ENCODE assay signal across 8 cellular contexts in the genomic region with DNA sequence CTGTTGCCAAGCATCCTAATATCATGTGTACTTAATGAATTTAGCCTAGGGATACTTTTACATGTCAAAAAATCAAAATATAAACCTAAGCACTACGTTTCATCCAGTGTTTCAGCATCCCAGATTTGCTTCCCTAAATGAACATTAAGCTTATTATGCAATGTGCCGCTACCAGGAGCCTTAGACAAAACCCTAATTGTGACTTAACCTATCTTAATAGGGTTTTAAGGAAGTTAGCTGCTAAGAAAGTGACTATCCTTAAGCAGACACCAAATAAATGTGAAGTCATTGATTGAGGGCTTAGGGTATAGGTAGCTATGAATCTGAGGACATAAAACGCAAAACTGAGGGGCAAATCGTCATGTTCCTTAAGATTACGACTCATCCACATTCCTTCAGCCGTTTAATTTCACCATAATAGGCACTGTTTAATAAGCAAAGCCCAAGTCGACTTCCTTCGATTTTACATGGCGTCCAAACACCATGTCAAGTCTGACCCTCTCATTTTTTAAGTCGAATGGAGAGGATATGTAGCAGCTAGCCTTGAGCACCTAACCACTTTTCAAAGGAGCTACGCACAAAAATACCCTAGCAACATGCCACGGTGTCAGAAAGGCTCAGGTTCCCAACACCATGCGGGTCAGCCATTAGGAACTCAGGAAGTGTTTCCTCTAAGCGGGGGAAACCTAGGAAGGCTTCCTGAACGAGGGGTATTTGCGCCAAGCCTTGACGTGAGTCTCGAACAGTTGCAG. TPM values are rescaled to one million over a fixed set of nuclear protein-coding genes. Genes with fewer than 3 reads are reported as not detected.
DNase-seq lines count a peak whose midpoint lies in the region; ATAC-seq and TF ChIP-seq lines count a peak whose summit lies in the region.

No MANE protein-coding gene starts in this region.

- peaks cover 12% of the 10 kb centered on the region for H3F3A ChIP-seq in SK-N-SH (replicated peaks; ENCODE audit: insufficient read depth)

- no peak for TF ChIP-seq CTCF in SK-N-SH (IDR thresholded peaks at IDR 0.05)

- no peak for TF ChIP-seq EP300 in SK-N-SH (IDR thresholded peaks at IDR 0.05; ENCODE audit: borderline replicate concordance in 1 of 2, low read depth in 1 of 2, low read length in 1 of 2)

- CTCF ChIA-PET in SK-N-SH (lab: Yijun Ruan, JAX), result interaction anchor here (0.7 to 3.4 kb wide), 9 partner anchors 9 to 495 kb away, joined by 3 to 29 read pairs (median 3); a partner anchor contains a TSS

- H3K4me3 ChIP-seq in SK-N-SH (ENCODE audit: low read depth in 2 of 2, low read length in 1 of 2), result peak overlapping the region; percentile 96 to 97
- peak overlapping the region; percentile 81 for H3K4me3 ChIP-seq in mononuclear cell (ENCODE audit: low read length)

- H3K4me2 ChIP-seq in SK-N-SH, result peak overlapping the region; percentile 88

- H3K27ac ChIP-seq in SK-N-SH (ENCODE audit: low read depth in 2 of 2, low read length in 1 of 2) (peak overlapping the region; percentile 99 to 100), caudate nucleus (ENCODE audit: low read depth, low read length) (peak overlapping the region; percentile 100)

- H2AFZ ChIP-seq in SK-N-SH (ENCODE audit: low read depth), result peak overlapping the region; percentile 79

- no peaks in the 10 kb centered on the region for H3K9me2 ChIP-seq in SK-N-SH

- H4K20me1 ChIP-seq in SK-N-SH (ENCODE audit: insufficient read depth), result peaks cover 53% of the 10 kb centered on the region

- ATAC-seq in SK-N-SH treated with all-trans-retinoic acid at 6 μM for 48 hours (no peak), GM19324 (IDR thresholded peaks at IDR 0.05; ENCODE audit: low FRiP score, unreplicated experiment) (no peak)
- ATAC-seq in activated CD4-positive, CD25-positive, alpha-beta regulatory T cell treated with anti-CD3 and anti-CD28 coated beads, Interleukin-2, amount 50 U/mL, for 24 hours, result no peak

- DNase-seq in SK-N-SH (no peak), NCI-H526 treated with DMSO at 0.1 percent for 48 hours (lab: John Stamatoyannopoulos, UW) (peak; percentile 43), caudate nucleus (lab: John Stamatoyannopoulos, UW) (peak in 1 of 61 donors; percentile 53), COLO829 (ENCODE audit: low spot score) (no peak)

- POLR2A ChIA-PET in SK-N-SH (lab: Yijun Ruan, JAX), result interaction anchor here (0.6 to 3.0 kb wide), 8 partner anchors 11 to 212 kb away, joined by 3 to 24 read pairs (median 3); a partner anchor contains a TSS

- H3K27me3 ChIP-seq in SK-N-SH (ENCODE audit: insufficient read depth) (no peaks in the 10 kb centered on the region), mononuclear cell (ENCODE audit: insufficient read depth, low read length) (no peaks in the 10 kb centered on the region)

- TF ChIP-seq RAD21 in SK-N-SH (IDR thresholded peaks at IDR 0.05; ENCODE audit: low read length), result no peak

- H3K4me1 ChIP-seq in SK-N-SH (ENCODE audit: control insufficient read depth in 1 of 2, insufficient read depth in 2 of 2, low read depth in 1 of 2, low read length in 1 of 2), result peaks cover 16 to 25% of the 10 kb centered on the region in 2 experiments; a peak in 3 of 4 replicates
- H3K4me1 ChIP-seq in mononuclear cell (ENCODE audit: insufficient read depth, low read length), result peaks cover 60% of the 10 kb centered on the region

- peaks cover 92% of the 10 kb centered on the region for H3K79me2 ChIP-seq in SK-N-SH (ENCODE audit: insufficient read depth)

- WGBS in SK-N-SH (ENCODE audit: low lambda C conversion rate), result 9% methylated on average over 17 of the region's 18 CpGs

- H3K9me3 ChIP-seq in SK-N-SH, result no peaks in the 10 kb centered on the region
- no peaks in the 10 kb centered on the region for H3K9me3 ChIP-seq in mononuclear cell (ENCODE audit: low read depth, low read length)

- H3K36me3 ChIP-seq in SK-N-SH (replicated peaks in 1 of 2; ENCODE audit: control insufficient read depth in 1 of 2, insufficient read depth in 2 of 2, low read length in 1 of 2), result peaks cover 13 to 26% of the 10 kb centered on the region in 2 experiments

- peak overlapping the region; percentile 99 for H3K9ac ChIP-seq in SK-N-SH

TF ChIP-seq in SK-N-SH, 30 proteins besides CTCF, POLR2A, EP300 and RAD21:
- TF ChIP-seq MEF2A (IDR thresholded peaks at IDR 0.05; ENCODE audit: borderline replicate concordance, low read depth) (no peak), NFIC (IDR thresholded peaks at IDR 0.05; ENCODE audit: borderline replicate concordance) (no peak), RXRA (IDR thresholded peaks at IDR 0.05; ENCODE audit: borderline replicate concordance, low read depth) (no peak), TAF1 (IDR thresholded peaks at IDR 0.05; ENCODE audit: borderline replicate concordance, low read depth, low read length) (no peak)
- TF ChIP-seq, protein P1, sequence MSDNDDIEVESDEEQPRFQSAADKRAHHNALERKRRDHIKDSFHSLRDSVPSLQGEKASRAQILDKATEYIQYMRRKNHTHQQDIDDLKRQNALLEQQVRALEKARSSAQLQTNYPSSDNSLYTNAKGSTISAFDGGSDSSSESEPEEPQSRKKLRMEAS (IDR thresholded peaks at IDR 0.05; ENCODE audit: low read depth), result no peak; the same call in 1 of the 2 replicates
- TF ChIP-seq, protein P2, sequence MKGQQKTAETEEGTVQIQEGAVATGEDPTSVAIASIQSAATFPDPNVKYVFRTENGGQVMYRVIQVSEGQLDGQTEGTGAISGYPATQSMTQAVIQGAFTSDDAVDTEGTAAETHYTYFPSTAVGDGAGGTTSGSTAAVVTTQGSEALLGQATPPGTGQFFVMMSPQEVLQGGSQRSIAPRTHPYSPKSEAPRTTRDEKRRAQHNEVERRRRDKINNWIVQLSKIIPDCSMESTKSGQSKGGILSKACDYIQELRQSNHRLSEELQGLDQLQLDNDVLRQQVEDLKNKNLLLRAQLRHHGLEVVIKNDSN (IDR thresholded peaks at IDR 0.05; ENCODE audit: borderline replicate concordance, low read depth), result no peak
- TF ChIP-seq, protein P3, sequence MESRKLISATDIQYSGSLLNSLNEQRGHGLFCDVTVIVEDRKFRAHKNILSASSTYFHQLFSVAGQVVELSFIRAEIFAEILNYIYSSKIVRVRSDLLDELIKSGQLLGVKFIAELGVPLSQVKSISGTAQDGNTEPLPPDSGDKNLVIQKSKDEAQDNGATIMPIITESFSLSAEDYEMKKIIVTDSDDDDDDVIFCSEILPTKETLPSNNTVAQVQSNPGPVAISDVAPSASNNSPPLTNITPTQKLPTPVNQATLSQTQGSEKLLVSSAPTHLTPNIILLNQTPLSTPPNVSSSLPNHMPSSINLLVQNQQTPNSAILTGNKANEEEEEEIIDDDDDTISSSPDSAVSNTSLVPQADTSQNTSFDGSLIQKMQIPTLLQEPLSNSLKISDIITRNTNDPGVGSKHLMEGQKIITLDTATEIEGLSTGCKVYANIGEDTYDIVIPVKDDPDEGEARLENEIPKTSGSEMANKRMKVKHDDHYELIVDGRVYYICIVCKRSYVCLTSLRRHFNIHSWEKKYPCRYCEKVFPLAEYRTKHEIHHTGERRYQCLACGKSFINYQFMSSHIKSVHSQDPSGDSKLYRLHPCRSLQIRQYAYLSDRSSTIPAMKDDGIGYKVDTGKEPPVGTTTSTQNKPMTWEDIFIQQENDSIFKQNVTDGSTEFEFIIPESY (IDR thresholded peaks at IDR 0.05; ENCODE audit: borderline replicate concordance, low read depth), result no peak
TF ChIP-seq in SK-N-SH: peak in this region for 0.

TF ChIP-seq in SK-N-SH treated with all-trans-retinoic acid at 6 μM for 48 hours, 23 proteins besides CTCF, POLR2A, EP300 and RAD21 (continues in another document):
- TF ChIP-seq OSR1 (CRISPR knock-in tag; IDR thresholded peaks at IDR 0.05), result no peak
- no peak for TF ChIP-seq ZFP30 (CRISPR knock-in tag; IDR thresholded peaks at IDR 0.05)
- TF ChIP-seq CSDC2 (CRISPR knock-in tag; IDR thresholded peaks at IDR 0.05), result no peak
- TF ChIP-seq ISL1 (CRISPR knock-in tag; IDR thresholded peaks at IDR 0.05), result no peak
- TF ChIP-seq TCF4 (CRISPR knock-in tag; IDR thresholded peaks at IDR 0.05; ENCODE audit: borderline replicate concordance), result no peak
- TF ChIP-seq, protein P4, sequence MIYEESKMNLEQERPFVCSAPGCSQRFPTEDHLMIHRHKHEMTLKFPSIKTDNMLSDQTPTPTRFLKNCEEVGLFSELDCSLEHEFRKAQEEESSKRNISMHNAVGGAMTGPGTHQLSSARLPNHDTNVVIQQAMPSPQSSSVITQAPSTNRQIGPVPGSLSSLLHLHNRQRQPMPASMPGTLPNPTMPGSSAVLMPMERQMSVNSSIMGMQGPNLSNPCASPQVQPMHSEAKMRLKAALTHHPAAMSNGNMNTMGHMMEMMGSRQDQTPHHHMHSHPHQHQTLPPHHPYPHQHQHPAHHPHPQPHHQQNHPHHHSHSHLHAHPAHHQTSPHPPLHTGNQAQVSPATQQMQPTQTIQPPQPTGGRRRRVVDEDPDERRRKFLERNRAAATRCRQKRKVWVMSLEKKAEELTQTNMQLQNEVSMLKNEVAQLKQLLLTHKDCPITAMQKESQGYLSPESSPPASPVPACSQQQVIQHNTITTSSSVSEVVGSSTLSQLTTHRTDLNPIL (CRISPR knock-in tag; IDR thresholded peaks at IDR 0.05; ENCODE audit: low read depth), result no peak
- no peak for TF ChIP-seq ESRRG (CRISPR knock-in tag; IDR thresholded peaks at IDR 0.05)
- TF ChIP-seq, protein P5, sequence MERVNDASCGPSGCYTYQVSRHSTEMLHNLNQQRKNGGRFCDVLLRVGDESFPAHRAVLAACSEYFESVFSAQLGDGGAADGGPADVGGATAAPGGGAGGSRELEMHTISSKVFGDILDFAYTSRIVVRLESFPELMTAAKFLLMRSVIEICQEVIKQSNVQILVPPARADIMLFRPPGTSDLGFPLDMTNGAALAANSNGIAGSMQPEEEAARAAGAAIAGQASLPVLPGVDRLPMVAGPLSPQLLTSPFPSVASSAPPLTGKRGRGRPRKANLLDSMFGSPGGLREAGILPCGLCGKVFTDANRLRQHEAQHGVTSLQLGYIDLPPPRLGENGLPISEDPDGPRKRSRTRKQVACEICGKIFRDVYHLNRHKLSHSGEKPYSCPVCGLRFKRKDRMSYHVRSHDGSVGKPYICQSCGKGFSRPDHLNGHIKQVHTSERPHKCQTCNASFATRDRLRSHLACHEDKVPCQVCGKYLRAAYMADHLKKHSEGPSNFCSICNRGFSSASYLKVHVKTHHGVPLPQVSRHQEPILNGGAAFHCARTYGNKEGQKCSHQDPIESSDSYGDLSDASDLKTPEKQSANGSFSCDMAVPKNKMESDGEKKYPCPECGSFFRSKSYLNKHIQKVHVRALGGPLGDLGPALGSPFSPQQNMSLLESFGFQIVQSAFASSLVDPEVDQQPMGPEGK (CRISPR knock-in tag; IDR thresholded peaks at IDR 0.05; ENCODE audit: borderline replicate concordance), result no peak

RNA-seq across cellular contexts. Expression of a gene that starts 1.1 kb away (rescaled TPM):
- polyA plus RNA-seq in SK-N-SH (2012; rRNA removed), result 211 and 263 TPM in 2 replicates
- polyA plus RNA-seq in SK-N-SH (2012; cell fraction: cytosol; rRNA removed), result 190 and 208 TPM in 2 replicates
- polyA plus RNA-seq in SK-N-SH (2012; cell fraction: nucleus; rRNA removed), result 430 and 440 TPM in 2 replicates
- 121 TPM for total RNA-seq in mononuclear cell

RNA-seq across cellular contexts. Expression of a gene that starts 1.4 kb away (rescaled TPM):
- 226 and 330 TPM in 2 replicates for polyA plus RNA-seq in SK-N-SH (2012; rRNA removed)
- polyA plus RNA-seq in SK-N-SH (2012; cell fraction: cytosol; rRNA removed), result 307 and 361 TPM in 2 replicates
- 212 and 449 TPM in 2 replicates for polyA plus RNA-seq in SK-N-SH (2012; cell fraction: nucleus; rRNA removed)
- 218 TPM for total RNA-seq in mononuclear cell

RNA-seq across cellular contexts. Expression of a gene that starts 41.7 kb away (rescaled TPM):
- polyA plus RNA-seq in SK-N-SH (2012; rRNA removed), result 11.5 and 13.9 TPM in 2 replicates
- 11.9 and 13.0 TPM in 2 replicates for polyA plus RNA-seq in SK-N-SH (2012; cell fraction: cytosol; rRNA removed)
- polyA plus RNA-seq in SK-N-SH (2012; cell fraction: nucleus; rRNA removed), result 34.1 and 68.4 TPM in 2 replicates
- 27.6 TPM for total RNA-seq in mononuclear cell
